8 cellular contexts compared by ENCODE assay signal in the genomic region with DNA sequence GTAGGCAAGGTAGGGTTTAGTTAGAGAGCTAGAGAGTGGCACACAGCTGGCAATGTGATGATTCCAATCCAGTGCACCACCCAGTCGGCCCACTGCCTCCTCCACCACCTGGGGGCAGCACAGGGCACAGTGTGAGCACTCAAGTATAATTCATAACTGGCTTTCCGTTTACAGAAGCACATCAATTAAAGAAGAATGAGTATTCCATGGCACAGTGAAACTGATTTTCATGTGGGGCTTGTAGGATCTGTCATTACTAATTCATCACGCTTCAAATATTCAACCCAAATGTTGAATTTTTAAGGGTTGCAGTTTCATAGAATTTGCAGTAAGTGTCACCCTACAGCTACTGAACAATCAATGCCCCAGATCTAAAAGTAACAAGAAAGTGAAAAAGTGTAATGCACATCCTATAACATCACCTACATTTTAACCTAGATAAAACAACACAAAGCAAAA.
DNase-seq lines count a peak whose midpoint lies in the region; ATAC-seq and TF ChIP-seq lines count a peak whose summit lies in the region.

No MANE protein-coding gene starts in this region.

- peak; percentile 78 for ATAC-seq in HG02852 (IDR thresholded peaks at IDR 0.05; ENCODE audit: unreplicated experiment)

- no peaks in the 10 kb centered on the region for H3K36me3 ChIP-seq in WERI-Rb-1
- H3K36me3 ChIP-seq in breast epithelium = no peaks in the 10 kb centered on the region

- H3K27me3 ChIP-seq in WERI-Rb-1 (ENCODE audit: insufficient read depth, low read depth, severe bottlenecking) = no peaks in the 10 kb centered on the region
- peaks cover 0 to 14% of the 10 kb centered on the region in 2 donors for H3K27me3 ChIP-seq in breast epithelium

- TF ChIP-seq POLR2A in breast epithelium (IDR thresholded peaks at IDR 0.05) = no peak

- H3K9me3 ChIP-seq in WERI-Rb-1 (ENCODE audit: severe bottlenecking) (no peaks in the 10 kb centered on the region), breast epithelium (no peaks in the 10 kb centered on the region)

- intact Hi-C loops in breast epithelium (cut with DNase I; ENCODE audit: low total_unique reads) = loop anchor here (10.0 kb wide), 1 partner anchor 210 kb away; no protein-coding TSS in a partner anchor

- TF ChIP-seq CTCF in WERI-Rb-1 (IDR thresholded peaks at IDR 0.05; ENCODE audit: low read depth, low read length) (peak; percentile 88), breast epithelium (IDR thresholded peaks at IDR 0.05) (peak in 2 of 3 donors; percentile 54 to 58)

- H3K4me3 ChIP-seq in WERI-Rb-1 (ENCODE audit: low read depth, low read length) (no peak overlapping the region), breast epithelium (no peak overlapping the region)

- no peaks in the 10 kb centered on the region for H3K4me1 ChIP-seq in breast epithelium

- no peak overlapping the region for H3K27ac ChIP-seq in WERI-Rb-1
- H3K27ac ChIP-seq in breast epithelium = no peak overlapping the region

- DNase-seq in NOMO-1 (lab: John Stamatoyannopoulos, UW; ENCODE audit: unreplicated experiment in 2 of 2) (peak; percentile 8 to 19), NOMO-1 treated with dmso at 0.1 percent for 144 hours (lab: John Stamatoyannopoulos, UW; ENCODE audit: unreplicated experiment) (no peak), NCI-H1694 treated with DMSO at 0.1 percent for 48 hours (lab: John Stamatoyannopoulos, UW) (peak; percentile 81), WERI-Rb-1 (peak; percentile 63), breast epithelium (ENCODE audit: low spot score in 2 of 2) (peak; percentile 47 to 64), kidney glomerular epithelial cell (lab: John Stamatoyannopoulos, UW) (peak; percentile 45)
- DNase-seq in stimulated activated CD4-positive, alpha-beta T cell treated with anti-CD3 and anti-CD28 coated beads, Interleukin-2, amount 100 ng/mL, for 48 hours = peak; percentile 70 to 81
